ENCODE assay signal across 20 cellular contexts in the genomic region with DNA sequence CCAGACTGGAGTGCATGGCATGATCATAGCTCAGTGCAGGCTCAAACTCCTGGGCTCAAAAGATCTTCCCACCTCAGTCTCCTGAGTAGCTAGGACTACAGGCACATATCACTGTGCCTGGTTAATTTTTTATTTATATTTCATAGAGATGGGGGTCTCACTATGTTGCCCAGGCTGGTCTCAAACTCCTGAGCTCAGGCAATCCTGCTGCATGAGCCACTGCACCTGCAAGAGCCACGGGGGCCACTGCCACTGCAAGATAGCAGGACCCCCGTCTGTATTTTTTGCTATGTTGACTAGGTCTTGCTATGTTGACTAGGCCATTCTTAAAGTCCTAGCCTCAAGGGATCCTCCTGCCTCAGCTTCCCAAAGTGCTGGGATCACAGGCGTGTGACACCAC. TPM values are rescaled to one million over a fixed set of nuclear protein-coding genes. Genes with fewer than 3 reads are reported as not detected.
A peak's percentile ranks its signal among the peaks of the same experiment; 100 is the strongest.
DNase-seq lines count a peak whose midpoint lies in the region; ATAC-seq and TF ChIP-seq lines count a peak whose summit lies in the region.
"Had no signal": no experiment of that assay in that cellular context is flagged by ENCODE, and none has a peak within 500 bp of the region (broad histone marks: within the 10 kb centered on the region; RNA-seq: fewer than 3 reads in every experiment).

No MANE protein-coding gene starts in this region.

- no peaks in the 10 kb centered on the region for H3K4me1 Mint-ChIP-seq in CD8-positive, alpha-beta T cell (ENCODE audit: low read depth)
- H3K4me1 Mint-ChIP-seq: activated B cell treated with CpG ODN at 0.5 μM for 24 hours, naive B cell had no signal

- WGBS in gastroesophageal sphincter (ENCODE audit: low coverage in 1 of 2), 2 donors = 90 to 96% methylated on average over 2 to 3 of the region's 3 CpGs
- 85 to 88% (median 86%) methylated on average over 3 of the region's 3 CpGs for WGBS in psoas muscle, 3 donors
- WGBS in suprapubic skin = 94% methylated on average over 3 of the region's 3 CpGs

- H2AFZ ChIP-seq in ACC112 (ENCODE audit: low read length, unreplicated experiment) = peak overlapping the region; percentile 79

- peaks cover 43% of the 10 kb centered on the region for H3K4me1 ChIP-seq in ACC112 (ENCODE audit: control insufficient read depth, insufficient read depth, low read length, unreplicated experiment)
- H3K4me1 ChIP-seq in gastroesophageal sphincter = peaks cover 13 to 82% (median 24%) of the 10 kb centered on the region in 3 donors
- peaks cover 86% of the 10 kb centered on the region for H3K4me1 ChIP-seq in psoas muscle
- peaks cover 58% of the 10 kb centered on the region for H3K4me1 ChIP-seq in suprapubic skin
- no peaks in the 10 kb centered on the region for H3K4me1 ChIP-seq in CD8-positive, alpha-beta T cell (ENCODE audit: insufficient read depth, low read length)
- H3K4me1 ChIP-seq: breast epithelium had no signal

- no peaks in the 10 kb centered on the region for H3K9me3 Mint-ChIP-seq in CD8-positive, alpha-beta T cell
- H3K9me3 Mint-ChIP-seq: activated B cell treated with CpG ODN at 0.5 μM for 24 hours; activated CD8-positive, alpha-beta T cell treated with anti-CD3 and anti-CD28 coated beads for 36 hours; activated T-cell treated with anti-CD3 and anti-CD28 coated beads, Interleukin-2, amount 50 U/mL, for 72 hours; CD4-positive, CD25-positive, alpha-beta regulatory T cell; dendritic cell treated with granulocyte-macrophage colony-stimulating factor and Interleukin-4, amounts not matched to agents 40 ng/mL and 50 ng/mL, for 4 days; IgD-negative memory B cell; naive B cell had no signal

- ATAC-seq in HG03460 (IDR thresholded peaks at IDR 0.05; ENCODE audit: unreplicated experiment) (peak; percentile 16), gastroesophageal sphincter (no peak), psoas muscle (no peak)
- no peak for ATAC-seq in CD8-positive, alpha-beta T cell
- ATAC-seq: activated CD8-positive, alpha-beta T cell treated with anti-CD3 and anti-CD28 coated beads for 36 hours; activated T-cell treated with anti-CD3 and anti-CD28 coated beads, Interleukin-2, amount 50 U/mL, for 72 hours had no signal

- POLR2A ChIA-PET in CD8-positive, alpha-beta T cell (lab: Charles Lee) = no interaction called here

- no peaks in the 10 kb centered on the region for H3K36me3 ChIP-seq in ACC112 (ENCODE audit: insufficient read depth, low read length)
- H3K36me3 ChIP-seq in gastroesophageal sphincter = no peaks in the 10 kb centered on the region
- no peaks in the 10 kb centered on the region for H3K36me3 ChIP-seq in psoas muscle (ENCODE audit: insufficient read depth in 1 of 2, low read depth in 1 of 2)
- H3K36me3 ChIP-seq in suprapubic skin = no peaks in the 10 kb centered on the region
- H3K36me3 ChIP-seq in CD8-positive, alpha-beta T cell (ENCODE audit: insufficient read depth, low read length) = no peaks in the 10 kb centered on the region
- H3K36me3 ChIP-seq: breast epithelium had no signal

- H3K27me3 Mint-ChIP-seq in CD8-positive, alpha-beta T cell (ENCODE audit: low read depth) = peaks cover 5% of the 10 kb centered on the region
- H3K27me3 Mint-ChIP-seq: activated B cell treated with CpG ODN at 0.5 μM for 24 hours; activated CD8-positive, alpha-beta T cell treated with anti-CD3 and anti-CD28 coated beads for 36 hours; activated naive CD8-positive, alpha-beta T cell; dendritic cell treated with granulocyte-macrophage colony-stimulating factor and Interleukin-4, amounts not matched to agents 40 ng/mL and 50 ng/mL, for 4 days had no signal

- no peak overlapping the region for H3K4me3 Mint-ChIP-seq in CD8-positive, alpha-beta T cell
- H3K4me3 Mint-ChIP-seq: activated B cell treated with CpG ODN at 0.5 μM for 24 hours; activated CD8-positive, alpha-beta T cell treated with anti-CD3 and anti-CD28 coated beads for 36 hours; activated naive CD8-positive, alpha-beta T cell; dendritic cell treated with granulocyte-macrophage colony-stimulating factor and Interleukin-4, amounts not matched to agents 40 ng/mL and 50 ng/mL, for 4 days; IgD-negative memory B cell had no signal

- H3K9me3 ChIP-seq in gastroesophageal sphincter = no peaks in the 10 kb centered on the region
- H3K9me3 ChIP-seq in psoas muscle = no peaks in the 10 kb centered on the region
- no peaks in the 10 kb centered on the region for H3K9me3 ChIP-seq in suprapubic skin
- H3K9me3 ChIP-seq in CD8-positive, alpha-beta T cell (ENCODE audit: low read length) = no peaks in the 10 kb centered on the region
- H3K9me3 ChIP-seq: breast epithelium had no signal

- TF ChIP-seq POLR2A in gastroesophageal sphincter (IDR thresholded peaks at IDR 0.05) = no peak
- no peak for TF ChIP-seq POLR2A in suprapubic skin (IDR thresholded peaks at IDR 0.05)

- no peak for TF ChIP-seq CTCF in gastroesophageal sphincter (IDR thresholded peaks at IDR 0.05)
- no peak for TF ChIP-seq CTCF in psoas muscle (IDR thresholded peaks at IDR 0.05)
- no peak for TF ChIP-seq CTCF in suprapubic skin (IDR thresholded peaks at IDR 0.05)
- TF ChIP-seq CTCF in CD8-positive, alpha-beta T cell (IDR thresholded peaks at IDR 0.05) = no peak

- H3K27ac ChIP-seq in ACC112 (ENCODE audit: low read depth, low read length) (no peak overlapping the region), gastroesophageal sphincter (peak overlapping the region in 3 of 4 donors; percentile 58 to 69 (median 58)), psoas muscle (peak overlapping the region; percentile 100), suprapubic skin (no peak overlapping the region)
- no peak overlapping the region for H3K27ac ChIP-seq in CD8-positive, alpha-beta T cell (ENCODE audit: low read depth, low read length)

- peaks cover 9% of the 10 kb centered on the region for H3K79me2 ChIP-seq in ACC112 (ENCODE audit: control insufficient read depth, insufficient read depth, low read length, unreplicated experiment)

- TF ChIP-seq EP300 in gastroesophageal sphincter (IDR thresholded peaks at IDR 0.05) = no peak
- no peak for TF ChIP-seq EP300 in suprapubic skin (IDR thresholded peaks at IDR 0.05)

- H3K4me3 ChIP-seq in ACC112 (ENCODE audit: low read depth, low read length) (peak overlapping the region; percentile 66; the same call in 1 of the 2 replicates), gastroesophageal sphincter (no peak overlapping the region), psoas muscle (no peak overlapping the region), suprapubic skin (no peak overlapping the region)
- H3K4me3 ChIP-seq in CD8-positive, alpha-beta T cell (ENCODE audit: low read depth, low read length) = no peak overlapping the region

- H3K27me3 ChIP-seq in ACC112 (ENCODE audit: insufficient read depth, low read length) (no peaks in the 10 kb centered on the region), gastroesophageal sphincter (no peaks in the 10 kb centered on the region), psoas muscle (ENCODE audit: insufficient read depth in 3 of 3, low read length in 2 of 3) (no peaks in the 10 kb centered on the region), suprapubic skin (no peaks in the 10 kb centered on the region)
- no peaks in the 10 kb centered on the region for H3K27me3 ChIP-seq in CD8-positive, alpha-beta T cell (ENCODE audit: insufficient read depth, low read length)
- H3K27me3 ChIP-seq: breast epithelium had no signal

- no peak for DNase-seq in psoas muscle
- DNase-seq in DMS79 treated with DMSO at 0.1 percent for 48 hours (lab: John Stamatoyannopoulos, UW) = no peak
- DNase-seq in suprapubic skin (ENCODE audit: low spot score in 2 of 2) = no peak
- no peak for DNase-seq in CD8-positive, alpha-beta T cell
- no peak for DNase-seq in NCI-H510A (lab: John Stamatoyannopoulos, UW)
- DNase-seq: activated B cell treated with CpG ODN at 0.5 μM for 24 hours; activated CD8-positive, alpha-beta T cell treated with anti-CD3 and anti-CD28 coated beads for 36 hours; activated T-cell treated with anti-CD3 and anti-CD28 coated beads, Interleukin-2, amount 50 U/mL, for 72 hours; CD4-positive, CD25-positive, alpha-beta regulatory T cell; naive B cell; NCI-H2029 treated with DMSO at 0.1 percent for 48 hours; NCI-H510A treated with DMSO at 0.1 percent for 48 hours; SIG-M5 had no signal

- intact Hi-C loops in psoas muscle (cut with DNase I) = loop anchor here in 1 of 2 donors (5.0 kb wide), 1 partner anchor 36 kb away; no protein-coding TSS in a partner anchor
- intact Hi-C loops in CD8-positive, alpha-beta T cell (cut with DNase I, micrococcal nuclease) = no loop called here

- CTCF ChIA-PET in CD8-positive, alpha-beta T cell (lab: Charles Lee) = no interaction called here

- no peaks in the 10 kb centered on the region for H3K36me3 Mint-ChIP-seq in CD8-positive, alpha-beta T cell
- H3K36me3 Mint-ChIP-seq: activated naive CD8-positive, alpha-beta T cell; CD4-positive, CD25-positive, alpha-beta regulatory T cell; naive B cell had no signal

- H3K27ac Mint-ChIP-seq in CD8-positive, alpha-beta T cell = no peak overlapping the region
- H3K27ac Mint-ChIP-seq: activated B cell treated with CpG ODN at 0.5 μM for 24 hours; activated CD8-positive, alpha-beta T cell treated with anti-CD3 and anti-CD28 coated beads for 36 hours; activated naive CD8-positive, alpha-beta T cell; activated T-cell treated with anti-CD3 and anti-CD28 coated beads, Interleukin-2, amount 50 U/mL, for 72 hours; CD4-positive, CD25-positive, alpha-beta regulatory T cell had no signal

RNA-seq across cellular contexts. Expression of a gene that starts 6.5 kb away (rescaled TPM):
- 100 to 1,000 TPM in 1 of 4 donors, 10 to 100 TPM in 3; 41.6 to 102 (median 62.3) TPM for total RNA-seq in gastroesophageal sphincter
- 100 to 1,000 TPM; 193 to 408 (median 285) TPM for total RNA-seq in psoas muscle
- polyA plus RNA-seq in psoas muscle = 100 to 1,000 TPM; 217 to 601 (median 297) TPM
- total RNA-seq in suprapubic skin = 10 to 100 TPM; 21.0 to 66.4 (median 37.0) TPM
- total RNA-seq in CD8-positive, alpha-beta T cell = 1 to 10 TPM; 8.1 to 8.6 TPM

RNA-seq across cellular contexts. Expression of a gene that starts 55.8 kb away (rescaled TPM):
- total RNA-seq in gastroesophageal sphincter (10 to 100 TPM; 26.0 to 36.6 (median 28.7) TPM), psoas muscle (10 to 100 TPM in 2 of 4 donors, 1 to 10 TPM in 2; 5.1 to 11.6 (median 9.3) TPM), suprapubic skin (10 to 100 TPM in 2 of 4 donors, 1 to 10 TPM in 2; 6.1 to 16.5 (median 11.6) TPM)
- 1 to 10 TPM; 3.5 to 6.8 (median 3.6) TPM for polyA plus RNA-seq in psoas muscle
- total RNA-seq in CD8-positive, alpha-beta T cell = under 1 TPM; 0.78 to 0.81 TPM

Comparison
In these comparisons a context has a peak if more than half of its experiments do, and no peak if none do; other contexts are left out.
1. H3K27ac ChIP-seq: peak in gastroesophageal sphincter (3 of 4) and psoas muscle (single experiment); none in ACC112 (single experiment), suprapubic skin (single experiment) and CD8-positive, alpha-beta T cell (single experiment).